25 cellular contexts compared by ENCODE assay signal in genomic region chr11:74684661-74685060, GRCh38. TPM values are rescaled to one million over a fixed set of nuclear protein-coding genes. Genes with fewer than 3 reads are reported as not detected.
DNase-seq lines count a peak whose midpoint lies in the region; ATAC-seq, FAIRE-seq and TF ChIP-seq lines count a peak whose summit lies in the region.
"Had no signal": no experiment of that assay in that cellular context is flagged by ENCODE, and none has a peak within 500 bp of the region (broad histone marks: within the 10 kb centered on the region; RNA-seq: fewer than 3 reads in every experiment).

No MANE protein-coding gene starts in this region.

- H3K27ac Mint-ChIP-seq in activated naive CD4-positive, alpha-beta T cell treated with anti-CD3 and anti-CD28 coated beads, Interleukin-2, amount 10 ng/mL, durations not matched to agents 7 days and 5 days: no peak overlapping the region
- H3K27ac Mint-ChIP-seq: CD4-positive, CD25-positive, alpha-beta regulatory T cell; IgD-negative memory B cell had no signal

- no peak for TF ChIP-seq POLR2A in GM12892 (IDR thresholded peaks at IDR 0.05; ENCODE audit: low read depth, low read length)
- TF ChIP-seq POLR2A in spleen (IDR thresholded peaks at IDR 0.05): no peak

- peaks cover 0 to 28% (median 6%) of the 10 kb centered on the region in 6 donors for H3K4me1 ChIP-seq in spleen
- H3K4me1 ChIP-seq: BE2C, HAP-1 had no signal

- peaks cover 0 to 25% (median 7%) of the 10 kb centered on the region in 7 donors for H3K27me3 ChIP-seq in spleen (replicated peaks in 1 of 7)
- H3K27me3 ChIP-seq: BE2C had no signal

- no peak for TF ChIP-seq CTCF in spleen (IDR thresholded peaks at IDR 0.05 in 8 of 11, conservative IDR thresholded peaks at IDR 0.05 in 3 of 11)

- H3K4me3 ChIP-seq in spleen: no peak overlapping the region
- H3K4me3 ChIP-seq: HAP-1, PC-9 had no signal

- H3K4me1 Mint-ChIP-seq in activated naive CD4-positive, alpha-beta T cell treated with anti-CD3 and anti-CD28 coated beads, Interleukin-2, amount 10 ng/mL, durations not matched to agents 7 days and 5 days: peaks cover 2% of the 10 kb centered on the region

- no peaks in the 10 kb centered on the region for H3K36me3 Mint-ChIP-seq in activated naive CD4-positive, alpha-beta T cell treated with anti-CD3 and anti-CD28 coated beads, Interleukin-2, amount 10 ng/mL, durations not matched to agents 7 days and 5 days
- H3K36me3 Mint-ChIP-seq: CD4-positive, CD25-positive, alpha-beta regulatory T cell had no signal

- WGBS in spleen, 5 donors: 82 to 100% (median 84%) methylated on average over 1 of the region's 1 CpG

- CTCF ChIA-PET in activated naive CD4-positive, alpha-beta T cell treated with anti-CD3 and anti-CD28 coated beads, Interleukin-2, amount 10 ng/mL, durations not matched to agents 7 days and 5 days (lab: Charles Lee): interaction anchor here (1.1 kb wide), 1 partner anchor 18 kb away, joined by 3 read pairs; no protein-coding TSS in a partner anchor

- peak; percentile 5 for FAIRE-seq in GM12892 (lab: Jason Lieb, UNC)
- FAIRE-seq: HTR-8/SVneo had no signal

- H3K9me3 ChIP-seq in spleen: no peaks in the 10 kb centered on the region
- H3K9me3 ChIP-seq: BE2C, HAP-1 had no signal

- peak; percentile 5 for DNase-seq in activated naive CD4-positive, alpha-beta T cell treated with anti-CD3 and anti-CD28 coated beads, Interleukin-2, amount 10 ng/mL, durations not matched to agents 7 days and 5 days
- DNase-seq in activated naive CD4-positive, alpha-beta T cell treated with anti-CD3 and anti-CD28 coated beads, Interleukin-2, amount 50 U/mL, for 16 hours: no peak
- DNase-seq in GM12892 (ENCODE audit: insufficient read length) (no peak), islet precursor cell (peak; percentile 37), spleen (peak; percentile 14), SHP77 (lab: John Stamatoyannopoulos, UW) (no peak), iPS-NIHi11 (ENCODE audit: low spot score) (no peak)
- DNase-seq: BE2C; CD4-positive, CD25-positive, alpha-beta regulatory T cell; COR-L47; DMS 273 treated with DMSO at 0.1 percent for 48 hours; GDM1; Karpas-422; NCI-H1417 treated with DMSO at 0.1 percent for 48 hours; NCI-H2029; NCI-H526; PC-9 had no signal

- intact Hi-C loops in spleen (cut with DNase I; ENCODE audit: low total_unique reads): no loop called here

- no peak overlapping the region for H3K27ac ChIP-seq in spleen
- H3K27ac ChIP-seq: 22Rv1, PC-9, RWPE1 had no signal

- no peak overlapping the region for H3K4me3 Mint-ChIP-seq in activated naive CD4-positive, alpha-beta T cell treated with anti-CD3 and anti-CD28 coated beads, Interleukin-2, amount 10 ng/mL, durations not matched to agents 7 days and 5 days
- H3K4me3 Mint-ChIP-seq: CD4-positive, CD25-positive, alpha-beta regulatory T cell had no signal

- H3K36me3 ChIP-seq in spleen: no peaks in the 10 kb centered on the region
- H3K36me3 ChIP-seq: BE2C, HAP-1 had no signal

- ATAC-seq in GM18502 (IDR thresholded peaks at IDR 0.05; ENCODE audit: poor library complexity, unreplicated experiment): no peak

- no peaks in the 10 kb centered on the region for H3K9me3 Mint-ChIP-seq in activated naive CD4-positive, alpha-beta T cell treated with anti-CD3 and anti-CD28 coated beads, Interleukin-2, amount 10 ng/mL, durations not matched to agents 7 days and 5 days

- peaks cover 48% of the 10 kb centered on the region for H3K27me3 Mint-ChIP-seq in activated naive CD4-positive, alpha-beta T cell treated with anti-CD3 and anti-CD28 coated beads, Interleukin-2, amount 10 ng/mL, durations not matched to agents 7 days and 5 days

RNA-seq across cellular contexts. Expression of gene CHRDL2, which starts 46.6 kb away (rescaled TPM):
- polyA plus RNA-seq in GM12892 (2012; ENCODE audit: missing spikeins): not detected
- total RNA-seq in spleen: 1 to 10 TPM in 3 of 7 donors, not detected in 4; 1.5 to 2.2 (median 1.7) TPM
- polyA plus RNA-seq in spleen: under 1 TPM in 2 of 3 donors, not detected in 1; 0.24 to 0.91 TPM
- total RNA-seq: CD4-positive, CD25-positive, alpha-beta regulatory T cell; Daoy; MCF 10A; PC-9 had no signal
- polyA plus RNA-seq: CD4-positive, CD25-positive, alpha-beta regulatory T cell; IgD-negative memory B cell had no signal

Comparison
In these comparisons a context has a peak if more than half of its experiments do, and no peak if none do; other contexts are left out.
1. DNase-seq: peak in activated naive CD4-positive, alpha-beta T cell treated with anti-CD3 and anti-CD28 coated beads, Interleukin-2, amount 10 ng/mL, durations not matched to agents 7 days and 5 days (single experiment), islet precursor cell (single experiment) and spleen (single experiment); none in activated naive CD4-positive, alpha-beta T cell treated with anti-CD3 and anti-CD28 coated beads, Interleukin-2, amount 50 U/mL, for 16 hours (single experiment), GM12892 (single experiment), SHP77 (0 of 2) and iPS-NIHi11 (single experiment).